ENCODE assay signal across 26 cellular contexts in the genomic region with DNA sequence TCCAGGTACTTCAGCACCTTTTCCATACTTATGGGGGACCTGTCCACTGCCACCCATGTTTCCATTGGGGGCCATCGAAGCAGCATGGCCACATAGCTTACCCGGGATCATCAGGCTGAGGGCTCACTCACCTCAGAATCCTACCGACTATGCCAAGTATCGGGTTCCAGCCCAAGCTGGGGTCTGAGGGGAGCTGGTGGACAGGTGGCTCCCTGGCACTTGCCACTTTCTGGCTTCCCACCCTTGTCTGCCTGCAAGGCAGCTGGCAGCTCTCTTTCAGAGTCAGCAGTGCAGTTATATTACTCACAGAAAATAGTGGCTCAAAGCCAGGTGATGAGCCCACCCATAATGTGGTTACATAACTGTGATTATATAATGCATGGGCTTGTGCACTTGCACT.
"Had no signal": no experiment of that assay in that cellular context is flagged by ENCODE, and none has a peak within 500 bp of the region (broad histone marks: within the 10 kb centered on the region; RNA-seq: fewer than 3 reads in every experiment).

No MANE protein-coding gene starts in this region.

- H3K36me3 Mint-ChIP-seq: activated naive CD8-positive, alpha-beta T cell treated with anti-CD3 and anti-CD28 coated beads, Interleukin-2, amount 10 ng/mL, durations not matched to agents 7 days and 5 days had no signal

- H3K27me3 ChIP-seq: adrenal gland, breast epithelium had no signal

- H3K27ac ChIP-seq: adrenal gland, breast epithelium, VCaP had no signal

- H3K4me1 Mint-ChIP-seq: activated CD4-positive, alpha-beta memory T cell treated with anti-CD3 and anti-CD28 coated beads, Interleukin-2, amount 10 ng/mL, durations not matched to agents 7 days and 5 days; activated CD4-positive, alpha-beta T cell treated with anti-CD3 and anti-CD28 coated beads, Interleukin-2, amount 10 ng/mL, durations not matched to agents 7 days and 5 days; activated naive CD8-positive, alpha-beta T cell treated with anti-CD3 and anti-CD28 coated beads, Interleukin-2, amount 10 ng/mL, durations not matched to agents 7 days and 5 days; activated T-helper 17 cell treated with anti-CD3 and anti-CD28 coated beads, Interleukin-2, amount 50 U/mL, for 72 hours had no signal

- H3K4me1 ChIP-seq: adrenal gland, breast epithelium had no signal

- FAIRE-seq: K562, RCC 7860 had no signal

- H3K4me2 ChIP-seq: SK-N-SH had no signal

- H3K9me3 ChIP-seq: adrenal gland, SK-N-SH had no signal

- H3K27ac Mint-ChIP-seq: activated CD4-positive, alpha-beta memory T cell treated with anti-CD3 and anti-CD28 coated beads, Interleukin-2, amount 10 ng/mL, durations not matched to agents 7 days and 5 days; activated CD4-positive, alpha-beta T cell treated with anti-CD3 and anti-CD28 coated beads, Interleukin-2, amount 10 ng/mL, durations not matched to agents 7 days and 5 days; activated naive CD8-positive, alpha-beta T cell treated with anti-CD3 and anti-CD28 coated beads, Interleukin-2, amount 10 ng/mL, durations not matched to agents 7 days and 5 days; activated T-helper 17 cell treated with anti-CD3 and anti-CD28 coated beads, Interleukin-2, amount 50 U/mL, for 72 hours had no signal

- ATAC-seq: activated T-helper 17 cell treated with anti-CD3 and anti-CD28 coated beads, Interleukin-2, amount 50 U/mL, for 72 hours; K562; PC-3 had no signal

- H3K4me3 ChIP-seq: adrenal gland, breast epithelium, K562 had no signal

- DNase-seq: activated CD4-positive, alpha-beta memory T cell treated with anti-CD3 and anti-CD28 coated beads, Interleukin-2, amount 10 ng/mL, durations not matched to agents 7 days and 5 days; activated CD4-positive, alpha-beta T cell treated with anti-CD3 and anti-CD28 coated beads, Interleukin-2, amount 10 ng/mL, durations not matched to agents 7 days and 5 days; activated CD4-positive, CD25-positive, alpha-beta regulatory T cell; activated naive CD4-positive, alpha-beta T cell treated with anti-CD3 and anti-CD28 coated beads, Interleukin-2, amount 50 U/mL, for 16 hours; activated naive CD8-positive, alpha-beta T cell treated with anti-CD3 and anti-CD28 coated beads, Interleukin-2, amount 10 ng/mL, durations not matched to agents 7 days and 5 days; activated T-cell treated with anti-CD3 and anti-CD28 coated beads for 4 hours; activated T-cell treated with anti-CD3 and anti-CD28 coated beads, Interleukin-2, amount 50 U/mL, for 48 hours; aorta; central memory CD4-positive, alpha-beta T cell; Karpas-422; MM.1S; NCI-H1105; NCI-H1436; NCI-H187; NCI-H524; NCI-H82; PC-3; SHP77 treated with DMSO at 0.1 percent for 48 hours; SK-N-SH; T-helper 1 cell had no signal

- H3K9ac ChIP-seq: SK-N-SH had no signal

- H3K36me3 ChIP-seq: adrenal gland, breast epithelium had no signal

- H3K4me3 Mint-ChIP-seq: activated CD4-positive, alpha-beta memory T cell treated with anti-CD3 and anti-CD28 coated beads, Interleukin-2, amount 10 ng/mL, durations not matched to agents 7 days and 5 days; activated CD4-positive, alpha-beta T cell treated with anti-CD3 and anti-CD28 coated beads, Interleukin-2, amount 10 ng/mL, durations not matched to agents 7 days and 5 days; activated naive CD8-positive, alpha-beta T cell treated with anti-CD3 and anti-CD28 coated beads, Interleukin-2, amount 10 ng/mL, durations not matched to agents 7 days and 5 days; activated T-helper 17 cell treated with anti-CD3 and anti-CD28 coated beads, Interleukin-2, amount 50 U/mL, for 72 hours had no signal
